In the genomic region with DNA sequence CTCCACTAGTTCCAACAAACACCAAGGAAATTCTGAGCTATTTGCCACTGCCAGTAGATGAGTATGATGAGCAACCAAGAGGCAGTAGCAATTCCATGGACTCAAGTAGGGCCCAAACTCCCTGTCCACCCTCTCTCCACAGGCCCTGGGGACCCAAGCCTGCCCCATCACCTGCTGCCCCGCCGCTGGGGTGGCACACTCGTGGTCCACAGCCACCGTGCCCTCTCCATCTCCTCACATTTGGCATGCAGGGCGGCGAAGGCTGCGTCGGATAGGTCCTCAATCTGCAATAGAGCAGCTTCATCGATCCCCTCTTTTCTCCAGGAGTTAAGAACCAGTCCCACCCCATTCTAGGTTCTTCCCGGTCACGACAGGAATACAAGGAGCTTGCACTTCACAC, we compare ENCODE assay signal across 1 cellular context.
TF ChIP-seq lines count a peak whose summit lies in the region.

No MANE protein-coding gene starts in this region.

TF ChIP-seq in HepG2, 621 proteins besides CTCF, POLR2A, EP300 and RAD21:
- TF ChIP-seq, protein P1, sequence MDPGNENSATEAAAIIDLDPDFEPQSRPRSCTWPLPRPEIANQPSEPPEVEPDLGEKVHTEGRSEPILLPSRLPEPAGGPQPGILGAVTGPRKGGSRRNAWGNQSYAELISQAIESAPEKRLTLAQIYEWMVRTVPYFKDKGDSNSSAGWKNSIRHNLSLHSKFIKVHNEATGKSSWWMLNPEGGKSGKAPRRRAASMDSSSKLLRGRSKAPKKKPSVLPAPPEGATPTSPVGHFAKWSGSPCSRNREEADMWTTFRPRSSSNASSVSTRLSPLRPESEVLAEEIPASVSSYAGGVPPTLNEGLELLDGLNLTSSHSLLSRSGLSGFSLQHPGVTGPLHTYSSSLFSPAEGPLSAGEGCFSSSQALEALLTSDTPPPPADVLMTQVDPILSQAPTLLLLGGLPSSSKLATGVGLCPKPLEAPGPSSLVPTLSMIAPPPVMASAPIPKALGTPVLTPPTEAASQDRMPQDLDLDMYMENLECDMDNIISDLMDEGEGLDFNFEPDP (CRISPR knock-in tag; conservative IDR thresholded peaks at IDR 0.05): no peak
- no peak for TF ChIP-seq HDAC6 (IDR thresholded peaks at IDR 0.05; ENCODE audit: low read depth, low read length)
- no peak for TF ChIP-seq ZNF629 (CRISPR knock-in tag; conservative IDR thresholded peaks at IDR 0.05)
- peak; percentile 24 for TF ChIP-seq AGO2 (optimal IDR thresholded peaks at IDR 0.05; ENCODE audit: low read depth, low read length)
- no peak for TF ChIP-seq NAIF1 (CRISPR knock-in tag; IDR thresholded peaks at IDR 0.05; ENCODE audit: borderline replicate concordance)
- no peak for TF ChIP-seq FOSL2 (CRISPR knock-in tag; IDR thresholded peaks at IDR 0.05)
- peak; percentile 17 for TF ChIP-seq RBM22 (optimal IDR thresholded peaks at IDR 0.05; ENCODE audit: low read length)
- TF ChIP-seq, protein P2, sequence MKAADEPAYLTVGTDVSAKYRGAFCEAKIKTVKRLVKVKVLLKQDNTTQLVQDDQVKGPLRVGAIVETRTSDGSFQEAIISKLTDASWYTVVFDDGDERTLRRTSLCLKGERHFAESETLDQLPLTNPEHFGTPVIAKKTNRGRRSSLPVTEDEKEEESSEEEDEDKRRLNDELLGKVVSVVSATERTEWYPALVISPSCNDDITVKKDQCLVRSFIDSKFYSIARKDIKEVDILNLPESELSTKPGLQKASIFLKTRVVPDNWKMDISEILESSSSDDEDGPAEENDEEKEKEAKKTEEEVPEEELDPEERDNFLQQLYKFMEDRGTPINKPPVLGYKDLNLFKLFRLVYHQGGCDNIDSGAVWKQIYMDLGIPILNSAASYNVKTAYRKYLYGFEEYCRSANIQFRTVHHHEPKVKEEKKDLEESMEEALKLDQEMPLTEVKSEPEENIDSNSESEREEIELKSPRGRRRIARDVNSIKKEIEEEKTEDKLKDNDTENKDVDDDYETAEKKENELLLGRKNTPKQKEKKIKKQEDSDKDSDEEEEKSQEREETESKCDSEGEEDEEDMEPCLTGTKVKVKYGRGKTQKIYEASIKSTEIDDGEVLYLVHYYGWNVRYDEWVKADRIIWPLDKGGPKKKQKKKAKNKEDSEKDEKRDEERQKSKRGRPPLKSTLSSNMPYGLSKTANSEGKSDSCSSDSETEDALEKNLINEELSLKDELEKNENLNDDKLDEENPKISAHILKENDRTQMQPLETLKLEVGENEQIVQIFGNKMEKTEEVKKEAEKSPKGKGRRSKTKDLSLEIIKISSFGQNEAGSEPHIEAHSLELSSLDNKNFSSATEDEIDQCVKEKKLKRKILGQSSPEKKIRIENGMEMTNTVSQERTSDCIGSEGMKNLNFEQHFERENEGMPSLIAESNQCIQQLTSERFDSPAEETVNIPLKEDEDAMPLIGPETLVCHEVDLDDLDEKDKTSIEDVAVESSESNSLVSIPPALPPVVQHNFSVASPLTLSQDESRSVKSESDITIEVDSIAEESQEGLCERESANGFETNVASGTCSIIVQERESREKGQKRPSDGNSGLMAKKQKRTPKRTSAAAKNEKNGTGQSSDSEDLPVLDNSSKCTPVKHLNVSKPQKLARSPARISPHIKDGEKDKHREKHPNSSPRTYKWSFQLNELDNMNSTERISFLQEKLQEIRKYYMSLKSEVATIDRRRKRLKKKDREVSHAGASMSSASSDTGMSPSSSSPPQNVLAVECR (CRISPR knock-in tag; IDR thresholded peaks at IDR 0.05; ENCODE audit: borderline replicate concordance): no peak
- no peak for TF ChIP-seq GATA4 (IDR thresholded peaks at IDR 0.05; ENCODE audit: borderline replicate concordance, low read depth)
- TF ChIP-seq ZBTB7A (CRISPR knock-in tag; IDR thresholded peaks at IDR 0.05): no peak
- TF ChIP-seq, protein P3, sequence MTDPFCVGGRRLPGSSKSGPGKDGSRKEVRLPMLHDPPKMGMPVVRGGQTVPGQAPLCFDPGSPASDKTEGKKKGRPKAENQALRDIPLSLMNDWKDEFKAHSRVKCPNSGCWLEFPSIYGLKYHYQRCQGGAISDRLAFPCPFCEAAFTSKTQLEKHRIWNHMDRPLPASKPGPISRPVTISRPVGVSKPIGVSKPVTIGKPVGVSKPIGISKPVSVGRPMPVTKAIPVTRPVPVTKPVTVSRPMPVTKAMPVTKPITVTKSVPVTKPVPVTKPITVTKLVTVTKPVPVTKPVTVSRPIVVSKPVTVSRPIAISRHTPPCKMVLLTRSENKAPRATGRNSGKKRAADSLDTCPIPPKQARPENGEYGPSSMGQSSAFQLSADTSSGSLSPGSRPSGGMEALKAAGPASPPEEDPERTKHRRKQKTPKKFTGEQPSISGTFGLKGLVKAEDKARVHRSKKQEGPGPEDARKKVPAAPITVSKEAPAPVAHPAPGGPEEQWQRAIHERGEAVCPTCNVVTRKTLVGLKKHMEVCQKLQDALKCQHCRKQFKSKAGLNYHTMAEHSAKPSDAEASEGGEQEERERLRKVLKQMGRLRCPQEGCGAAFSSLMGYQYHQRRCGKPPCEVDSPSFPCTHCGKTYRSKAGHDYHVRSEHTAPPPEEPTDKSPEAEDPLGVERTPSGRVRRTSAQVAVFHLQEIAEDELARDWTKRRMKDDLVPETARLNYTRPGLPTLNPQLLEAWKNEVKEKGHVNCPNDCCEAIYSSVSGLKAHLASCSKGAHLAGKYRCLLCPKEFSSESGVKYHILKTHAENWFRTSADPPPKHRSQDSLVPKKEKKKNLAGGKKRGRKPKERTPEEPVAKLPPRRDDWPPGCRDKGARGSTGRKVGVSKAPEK (CRISPR knock-in tag; IDR thresholded peaks at IDR 0.05; ENCODE audit: borderline replicate concordance): no peak
- TF ChIP-seq, protein P4, sequence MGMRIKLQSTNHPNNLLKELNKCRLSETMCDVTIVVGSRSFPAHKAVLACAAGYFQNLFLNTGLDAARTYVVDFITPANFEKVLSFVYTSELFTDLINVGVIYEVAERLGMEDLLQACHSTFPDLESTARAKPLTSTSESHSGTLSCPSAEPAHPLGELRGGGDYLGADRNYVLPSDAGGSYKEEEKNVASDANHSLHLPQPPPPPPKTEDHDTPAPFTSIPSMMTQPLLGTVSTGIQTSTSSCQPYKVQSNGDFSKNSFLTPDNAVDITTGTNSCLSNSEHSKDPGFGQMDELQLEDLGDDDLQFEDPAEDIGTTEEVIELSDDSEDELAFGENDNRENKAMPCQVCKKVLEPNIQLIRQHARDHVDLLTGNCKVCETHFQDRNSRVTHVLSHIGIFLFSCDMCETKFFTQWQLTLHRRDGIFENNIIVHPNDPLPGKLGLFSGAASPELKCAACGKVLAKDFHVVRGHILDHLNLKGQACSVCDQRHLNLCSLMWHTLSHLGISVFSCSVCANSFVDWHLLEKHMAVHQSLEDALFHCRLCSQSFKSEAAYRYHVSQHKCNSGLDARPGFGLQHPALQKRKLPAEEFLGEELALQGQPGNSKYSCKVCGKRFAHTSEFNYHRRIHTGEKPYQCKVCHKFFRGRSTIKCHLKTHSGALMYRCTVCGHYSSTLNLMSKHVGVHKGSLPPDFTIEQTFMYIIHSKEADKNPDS (CRISPR knock-in tag; IDR thresholded peaks at IDR 0.05): no peak
- TF ChIP-seq GATAD1 (CRISPR knock-in tag; IDR thresholded peaks at IDR 0.05): no peak
